ENCODE assay signal across 15 cellular contexts in genomic region chr5:107294669-107295068, GRCh38.
"Had no signal": no experiment of that assay in that cellular context is flagged by ENCODE, and none has a peak within 500 bp of the region (broad histone marks: within the 10 kb centered on the region; RNA-seq: fewer than 3 reads in every experiment).

No MANE protein-coding gene starts in this region.

- H3K9me3 Mint-ChIP-seq: activated naive CD4-positive, alpha-beta T cell treated with anti-CD3 and anti-CD28 coated beads, Interleukin-2, amount 10 ng/mL, durations not matched to agents 7 days and 5 days; activated T-helper 2 cell treated with anti-CD3 and anti-CD28 coated beads, Interferon-gamma antibody, Interleukin-2, Interleukin-4, amounts not matched to agents 10 μg/mL and 5 μg/mL and 100 μg/mL, durations not matched to agents 14 hours and 24 hours and 36 hours; memory B cell; neural crest cell had no signal

- H3K9me3 ChIP-seq: adrenal gland, uterus had no signal

- DNase-seq: activated CD4-positive, alpha-beta T cell treated with anti-CD3 and anti-CD28 coated beads, Interleukin-2, amount 50 U/mL, for 1 hour; activated CD4-positive, CD25-positive, alpha-beta regulatory T cell; activated naive CD4-positive, alpha-beta T cell treated with anti-CD3 and anti-CD28 coated beads, Interleukin-2, amount 10 ng/mL, durations not matched to agents 7 days and 5 days; adrenal gland; central memory CD4-positive, alpha-beta T cell; cortex of kidney; effector CD8-positive, alpha-beta T cell; stimulated activated CD4-positive, alpha-beta T cell treated with anti-CD3 and anti-CD28 coated beads, Interleukin-15, amount 100 ng/mL, for 24 hours; stimulated activated CD4-positive, alpha-beta T cell treated with anti-CD3 and anti-CD28 coated beads, Interleukin-4, amount 100 ng/mL, for 24 hours; stimulated activated naive CD8-positive, alpha-beta T cell treated with anti-CD3 and anti-CD28 coated beads, Interleukin-15, amount 100 ng/mL, for 72 hours; T-helper 2 cell; uterus had no signal

- H3K27ac ChIP-seq: uterus had no signal

- H3K4me3 Mint-ChIP-seq: activated naive CD4-positive, alpha-beta T cell treated with anti-CD3 and anti-CD28 coated beads, Interleukin-2, amount 10 ng/mL, durations not matched to agents 7 days and 5 days; memory B cell; neural crest cell; stimulated activated naive CD8-positive, alpha-beta T cell treated with anti-CD3 and anti-CD28 coated beads, Interleukin-15, amount 100 ng/mL, for 72 hours had no signal

- H3K4me3 ChIP-seq: adrenal gland, uterus had no signal

- H3K4me1 Mint-ChIP-seq: memory B cell, neural crest cell had no signal

- ATAC-seq: stimulated activated naive CD8-positive, alpha-beta T cell treated with anti-CD3 and anti-CD28 coated beads, Interleukin-15, amount 100 ng/mL, for 72 hours had no signal

- H3K27ac Mint-ChIP-seq: activated naive CD4-positive, alpha-beta T cell treated with anti-CD3 and anti-CD28 coated beads, Interleukin-2, amount 10 ng/mL, durations not matched to agents 7 days and 5 days; activated T-helper 2 cell treated with anti-CD3 and anti-CD28 coated beads, Interferon-gamma antibody, Interleukin-2, Interleukin-4, amounts not matched to agents 10 μg/mL and 5 μg/mL and 100 μg/mL, durations not matched to agents 14 hours and 24 hours and 36 hours; memory B cell; stimulated activated naive CD8-positive, alpha-beta T cell treated with anti-CD3 and anti-CD28 coated beads, Interleukin-15, amount 100 ng/mL, for 72 hours had no signal

- H3K27me3 ChIP-seq: adrenal gland, uterus had no signal

- H3K36me3 Mint-ChIP-seq: activated naive CD4-positive, alpha-beta T cell treated with anti-CD3 and anti-CD28 coated beads, Interleukin-2, amount 10 ng/mL, durations not matched to agents 7 days and 5 days; memory B cell had no signal

- H3K36me3 ChIP-seq: adrenal gland, uterus had no signal

- H3K4me1 ChIP-seq: adrenal gland, uterus had no signal
